In the genomic region with DNA sequence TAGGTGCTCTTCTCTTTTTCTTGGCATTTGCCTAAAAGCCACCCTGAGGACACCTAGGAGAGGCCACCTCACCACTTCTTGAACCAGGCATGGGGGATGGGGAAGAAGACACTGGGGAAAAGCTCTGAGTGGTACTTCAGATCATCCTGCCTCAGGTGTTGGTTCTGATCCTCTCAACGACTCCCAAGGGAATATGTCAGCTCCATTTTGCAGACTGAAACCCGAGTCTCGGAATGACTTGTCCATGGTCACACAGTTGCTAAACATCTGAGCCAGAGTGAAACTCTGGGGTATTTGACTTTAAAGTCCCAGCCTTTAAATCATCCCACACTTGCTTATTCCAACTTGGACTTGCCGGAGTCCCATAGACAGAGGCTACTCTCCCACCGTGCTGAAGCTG, we compare ENCODE assay signal across 23 cellular contexts.
DNase-seq lines count a peak whose midpoint lies in the region; ATAC-seq and TF ChIP-seq lines count a peak whose summit lies in the region.
"Had no signal": no experiment of that assay in that cellular context is flagged by ENCODE, and none has a peak within 500 bp of the region (broad histone marks: within the 10 kb centered on the region; RNA-seq: fewer than 3 reads in every experiment).

No MANE protein-coding gene starts in this region.

- CTCF ChIA-PET in activated CD8-positive, alpha-beta memory T cell treated with anti-CD3 and anti-CD28 coated beads, Interleukin-2, amount 10 ng/mL, durations not matched to agents 7 days and 5 days (lab: Charles Lee): interaction anchor here (0.8 kb wide), 1 partner anchor 10 kb away, joined by 3 read pairs; no protein-coding TSS in a partner anchor
- CTCF ChIA-PET in activated naive CD4-positive, alpha-beta T cell treated with anti-CD3 and anti-CD28 coated beads for 36 hours (lab: Charles Lee): no interaction called here
- CTCF ChIA-PET in CD4-positive, alpha-beta T cell (lab: Charles Lee): no interaction called here

- H3K27ac ChIP-seq in foreskin keratinocyte: no peak overlapping the region
- H3K27ac ChIP-seq in CD4-positive, alpha-beta T cell (ENCODE audit: low read depth, low read length): no peak overlapping the region
- H3K27ac ChIP-seq: PC-9, SJCRH30 had no signal

- H3K4me1 Mint-ChIP-seq in activated CD8-positive, alpha-beta memory T cell treated with anti-CD3 and anti-CD28 coated beads, Interleukin-2, amount 10 ng/mL, durations not matched to agents 7 days and 5 days: no peaks in the 10 kb centered on the region
- H3K4me1 Mint-ChIP-seq in activated naive CD4-positive, alpha-beta T cell treated with anti-CD3 and anti-CD28 coated beads for 36 hours (ENCODE audit: low read depth): no peaks in the 10 kb centered on the region
- no peaks in the 10 kb centered on the region for H3K4me1 Mint-ChIP-seq in CD4-positive, alpha-beta T cell (ENCODE audit: low read depth)
- H3K4me1 Mint-ChIP-seq: T-helper 17 cell had no signal

- intact Hi-C loops in activated naive CD4-positive, alpha-beta T cell treated with anti-CD3 and anti-CD28 coated beads for 36 hours (cut with micrococcal nuclease): no loop called here
- intact Hi-C loops in CD4-positive, alpha-beta T cell (cut with DNase I, micrococcal nuclease): no loop called here

- H3K27me3 ChIP-seq in MG63 (peaks cover 47% of the 10 kb centered on the region), foreskin keratinocyte (no peaks in the 10 kb centered on the region)
- H3K27me3 ChIP-seq in CD4-positive, alpha-beta T cell (ENCODE audit: control insufficient read depth, insufficient read depth, low read length): peaks cover 5% of the 10 kb centered on the region
- H3K27me3 ChIP-seq: SJCRH30 had no signal

- no peaks in the 10 kb centered on the region for H3K36me3 ChIP-seq in MG63
- H3K36me3 ChIP-seq: SJCRH30 had no signal

- ATAC-seq in activated CD8-positive, alpha-beta memory T cell treated with anti-CD3 and anti-CD28 coated beads, Interleukin-2, amount 10 ng/mL, durations not matched to agents 7 days and 5 days: no peak
- ATAC-seq in GM21619 (IDR thresholded peaks at IDR 0.05; ENCODE audit: unreplicated experiment) (peak; percentile 78), HG03520 (IDR thresholded peaks at IDR 0.05; ENCODE audit: unreplicated experiment) (peak; percentile 63), foreskin keratinocyte (no peak)
- no peak for ATAC-seq in CD4-positive, alpha-beta T cell (ENCODE audit: poor library complexity)
- ATAC-seq: Right ventricle myocardium inferior, SK-N-SH treated with all-trans-retinoic acid at 6 μM for 48 hours, T-helper 17 cell had no signal

- POLR2A ChIA-PET in CD4-positive, alpha-beta T cell (lab: Charles Lee): no interaction called here

- H3K9me3 Mint-ChIP-seq in activated CD8-positive, alpha-beta memory T cell treated with anti-CD3 and anti-CD28 coated beads, Interleukin-2, amount 10 ng/mL, durations not matched to agents 7 days and 5 days (ENCODE audit: low read depth): no peaks in the 10 kb centered on the region
- no peaks in the 10 kb centered on the region for H3K9me3 Mint-ChIP-seq in activated naive CD4-positive, alpha-beta T cell treated with anti-CD3 and anti-CD28 coated beads for 36 hours
- H3K9me3 Mint-ChIP-seq in CD4-positive, alpha-beta T cell: no peaks in the 10 kb centered on the region

- H3K27ac Mint-ChIP-seq in activated CD8-positive, alpha-beta memory T cell treated with anti-CD3 and anti-CD28 coated beads, Interleukin-2, amount 10 ng/mL, durations not matched to agents 7 days and 5 days: no peak overlapping the region
- no peak overlapping the region for H3K27ac Mint-ChIP-seq in activated naive CD4-positive, alpha-beta T cell treated with anti-CD3 and anti-CD28 coated beads for 36 hours
- no peak overlapping the region for H3K27ac Mint-ChIP-seq in CD4-positive, alpha-beta T cell
- H3K27ac Mint-ChIP-seq: T-helper 17 cell had no signal

- no peak for TF ChIP-seq CTCF in foreskin keratinocyte (conservative IDR thresholded peaks at IDR 0.05)
- TF ChIP-seq CTCF in CD4-positive, alpha-beta T cell (IDR thresholded peaks at IDR 0.05): no peak

- H3K36me3 Mint-ChIP-seq in activated CD8-positive, alpha-beta memory T cell treated with anti-CD3 and anti-CD28 coated beads, Interleukin-2, amount 10 ng/mL, durations not matched to agents 7 days and 5 days: no peaks in the 10 kb centered on the region
- H3K36me3 Mint-ChIP-seq in activated naive CD4-positive, alpha-beta T cell treated with anti-CD3 and anti-CD28 coated beads for 36 hours (ENCODE audit: low read depth): no peaks in the 10 kb centered on the region
- H3K36me3 Mint-ChIP-seq in CD4-positive, alpha-beta T cell (ENCODE audit: low read depth): no peaks in the 10 kb centered on the region

- H3K4me1 ChIP-seq in foreskin keratinocyte: no peaks in the 10 kb centered on the region
- H3K4me1 ChIP-seq: SJCRH30 had no signal

- H3K4me3 ChIP-seq in MG63: no peak overlapping the region
- H3K4me3 ChIP-seq: PC-9, SJCRH30 had no signal

- H3K4me3 Mint-ChIP-seq in activated CD8-positive, alpha-beta memory T cell treated with anti-CD3 and anti-CD28 coated beads, Interleukin-2, amount 10 ng/mL, durations not matched to agents 7 days and 5 days: no peak overlapping the region
- no peak overlapping the region for H3K4me3 Mint-ChIP-seq in activated naive CD4-positive, alpha-beta T cell treated with anti-CD3 and anti-CD28 coated beads for 36 hours
- no peak overlapping the region for H3K4me3 Mint-ChIP-seq in CD4-positive, alpha-beta T cell
- H3K4me3 Mint-ChIP-seq: T-helper 17 cell had no signal

- H3K9me3 ChIP-seq in MG63: no peaks in the 10 kb centered on the region
- H3K9me3 ChIP-seq in CD4-positive, alpha-beta T cell (ENCODE audit: control insufficient read depth, low read length): no peaks in the 10 kb centered on the region
- H3K9me3 ChIP-seq: SJCRH30 had no signal

- H3K27me3 Mint-ChIP-seq in activated CD8-positive, alpha-beta memory T cell treated with anti-CD3 and anti-CD28 coated beads, Interleukin-2, amount 10 ng/mL, durations not matched to agents 7 days and 5 days: peaks cover 19% of the 10 kb centered on the region
- H3K27me3 Mint-ChIP-seq in activated naive CD4-positive, alpha-beta T cell treated with anti-CD3 and anti-CD28 coated beads for 36 hours (ENCODE audit: low read depth): peaks cover 6% of the 10 kb centered on the region
- H3K27me3 Mint-ChIP-seq in CD4-positive, alpha-beta T cell: peaks cover 25% of the 10 kb centered on the region

- peak; percentile 30 for DNase-seq in activated CD8-positive, alpha-beta memory T cell treated with anti-CD3 and anti-CD28 coated beads, Interleukin-2, amount 10 ng/mL, durations not matched to agents 7 days and 5 days
- no peak for DNase-seq in activated CD8-positive, alpha-beta memory T cell treated with anti-CD3 and anti-CD28 coated beads, Interleukin-2, amount 50 U/mL, for 48 hours
- DNase-seq in activated naive CD4-positive, alpha-beta T cell treated with anti-CD3 and anti-CD28 coated beads for 36 hours: no peak
- DNase-seq in MG63 (no peak), foreskin keratinocyte (no peak)
- no peak for DNase-seq in CD4-positive, alpha-beta T cell
- DNase-seq: 8988T; IMR-90; KG1; NCI-H1092; NCI-H1417 treated with DMSO at 0.1 percent for 48 hours; NCI-H1694 treated with DMSO at 0.1 percent for 48 hours; NCI-H446 treated with DMSO at 0.1 percent for 48 hours; NCI-H526; NCI-H82; NK-92 treated with Interleukin-12 subunit alpha and Interleukin-12 subunit beta, amount 100 ng/mL, for 24 hours; PC-9; SJCRH30; T-helper 17 cell had no signal

Comparison
In these comparisons a context has a peak if more than half of its experiments do, and no peak if none do; other contexts are left out.
1. ATAC-seq: peak in GM21619 (single experiment) and HG03520 (single experiment); none in activated CD8-positive, alpha-beta memory T cell treated with anti-CD3 and anti-CD28 coated beads, Interleukin-2, amount 10 ng/mL, durations not matched to agents 7 days and 5 days (single experiment), foreskin keratinocyte (single experiment) and CD4-positive, alpha-beta T cell (single experiment).